In genomic region chr9:115111854-115112253, GRCh38 we compare ENCODE assay signal across 29 cellular contexts. TPM values are rescaled to one million over a fixed set of nuclear protein-coding genes. Genes with fewer than 3 reads are reported as not detected.
"Had no signal": no experiment of that assay in that cellular context is flagged by ENCODE, and none has a peak within 500 bp of the region (broad histone marks: within the 10 kb centered on the region; RNA-seq: fewer than 3 reads in every experiment).

No MANE protein-coding gene starts in this region.

- H3K36me3 ChIP-seq: brain microvascular endothelial cell, cardiac muscle cell had no signal

- H3K4me1 Mint-ChIP-seq: activated B cell treated with CpG ODN at 0.5 μM for 24 hours; central memory CD8-positive, alpha-beta T cell had no signal

- H3K4me3 ChIP-seq: cardiac muscle cell, SJCRH30, SK-N-MC had no signal

- ATAC-seq: activated naive CD8-positive, alpha-beta T cell treated with anti-CD3 and anti-CD28 coated beads, Interleukin-2, amount 50 U/mL, for 24 hours; Panc1 had no signal

- DNase-seq: activated B cell treated with CpG ODN at 0.5 μM for 24 hours; activated CD4-positive, alpha-beta memory T cell treated with anti-CD3 and anti-CD28 coated beads for 36 hours; activated CD4-positive, alpha-beta T cell treated with anti-CD3 and anti-CD28 coated beads for 4 hours; activated CD4-positive, alpha-beta T cell treated with anti-CD3 and anti-CD28 coated beads, Interleukin-2, amount 50 U/mL, for 1 hour; activated CD4-positive, CD25-positive, alpha-beta regulatory T cell treated with anti-CD3 and anti-CD28 coated beads, Interleukin-2, amount 50 U/mL, for 72 hours; activated CD8-positive, alpha-beta memory T cell treated with anti-CD3 and anti-CD28 coated beads, Interleukin-2, amount 50 U/mL, for 48 hours; activated effector memory CD4-positive, alpha-beta T cell treated with Interleukin-2 at 50 U/mL for 16 hours; activated naive CD4-positive, alpha-beta T cell treated with anti-CD3 and anti-CD28 coated beads, Interleukin-2, amount 10 ng/mL, durations not matched to agents 7 days and 5 days; activated naive CD8-positive, alpha-beta T cell treated with anti-CD3 and anti-CD28 coated beads, Interleukin-2, amount 50 U/mL, for 24 hours; activated T-cell treated with anti-CD3 and anti-CD28 coated beads, Interleukin-2, amount 50 U/mL, for 48 hours; amniotic stem cell; aorta; brain microvascular endothelial cell; NCI-H1105; NCI-H1417 treated with DMSO at 0.1 percent for 48 hours; NCI-H1930; NCI-H2081 treated with DMSO at 0.1 percent for 48 hours; NCI-H226; NCI-H524 treated with DMSO at 0.1 percent for 48 hours; SHP77; SJCRH30; T1000 had no signal

- H3K9me3 ChIP-seq: SJCRH30 had no signal

- H3K27ac ChIP-seq: brain microvascular endothelial cell, cardiac muscle cell, SJCRH30, SK-N-MC had no signal

- H3K36me3 Mint-ChIP-seq: activated CD4-positive, alpha-beta memory T cell treated with anti-CD3 and anti-CD28 coated beads for 36 hours; activated naive CD4-positive, alpha-beta T cell treated with anti-CD3 and anti-CD28 coated beads, Interleukin-2, amount 10 ng/mL, durations not matched to agents 7 days and 5 days; activated naive CD8-positive, alpha-beta T cell had no signal

- H3K9me3 Mint-ChIP-seq: activated B cell treated with CpG ODN at 0.5 μM for 24 hours; activated CD4-positive, alpha-beta memory T cell treated with anti-CD3 and anti-CD28 coated beads for 36 hours; activated naive CD4-positive, alpha-beta T cell treated with anti-CD3 and anti-CD28 coated beads, Interleukin-2, amount 10 ng/mL, durations not matched to agents 7 days and 5 days; activated naive CD8-positive, alpha-beta T cell treated with anti-CD3 and anti-CD28 coated beads, Interleukin-2, amount 50 U/mL, for 24 hours; central memory CD8-positive, alpha-beta T cell had no signal

- H3K27me3 ChIP-seq: brain microvascular endothelial cell, cardiac muscle cell, SJCRH30 had no signal

- H3K27ac Mint-ChIP-seq: activated B cell treated with CpG ODN at 0.5 μM for 24 hours; activated CD4-positive, alpha-beta memory T cell treated with anti-CD3 and anti-CD28 coated beads for 36 hours; activated naive CD4-positive, alpha-beta T cell treated with anti-CD3 and anti-CD28 coated beads, Interleukin-2, amount 10 ng/mL, durations not matched to agents 7 days and 5 days; activated naive CD8-positive, alpha-beta T cell; activated naive CD8-positive, alpha-beta T cell treated with anti-CD3 and anti-CD28 coated beads, Interleukin-2, amount 50 U/mL, for 24 hours had no signal

- H3K4me3 Mint-ChIP-seq: activated B cell treated with CpG ODN at 0.5 μM for 24 hours; activated CD4-positive, alpha-beta memory T cell treated with anti-CD3 and anti-CD28 coated beads for 36 hours; activated naive CD4-positive, alpha-beta T cell treated with anti-CD3 and anti-CD28 coated beads, Interleukin-2, amount 10 ng/mL, durations not matched to agents 7 days and 5 days; activated naive CD8-positive, alpha-beta T cell; activated naive CD8-positive, alpha-beta T cell treated with anti-CD3 and anti-CD28 coated beads, Interleukin-2, amount 50 U/mL, for 24 hours; central memory CD8-positive, alpha-beta T cell had no signal

RNA-seq across cellular contexts. Expression of gene TNC, which starts 6.1 kb away (rescaled TPM):
- total RNA-seq: activated B cell treated with CpG ODN at 0.5 μM for 24 hours; NCI-H460; T-helper 2 cell treated with Interferon-gamma antibody and Interleukin-4, amounts not matched to agents 100 ng/mL and 5 ng/mL, for 36 hours had no signal
